23 cellular contexts compared by ENCODE assay signal in the genomic region with DNA sequence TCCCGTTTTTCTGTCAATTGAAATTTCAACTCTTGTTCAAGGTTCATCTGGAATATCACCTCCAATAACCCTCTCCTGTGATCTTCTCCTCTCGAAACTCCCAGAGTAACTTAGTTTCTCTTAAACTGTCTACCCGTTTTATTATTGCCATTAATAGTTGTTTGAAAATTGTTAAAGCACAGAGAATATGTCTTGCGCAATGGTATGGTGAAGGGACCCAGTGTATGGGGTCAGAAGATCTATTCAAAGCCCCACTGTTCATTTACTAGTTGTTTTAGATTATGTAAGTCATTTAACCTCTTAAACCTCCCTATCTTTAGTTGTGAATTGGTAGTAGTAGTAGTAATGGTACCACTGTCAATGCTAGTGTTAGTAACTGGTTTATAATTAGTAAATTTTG. TPM values are rescaled to one million over a fixed set of nuclear protein-coding genes. Genes with fewer than 3 reads are reported as not detected.
A peak's percentile ranks its signal among the peaks of the same experiment; 100 is the strongest.
DNase-seq lines count a peak whose midpoint lies in the region; ATAC-seq, FAIRE-seq and TF ChIP-seq lines count a peak whose summit lies in the region.
"Had no signal": no experiment of that assay in that cellular context is flagged by ENCODE, and none has a peak within 500 bp of the region (broad histone marks: within the 10 kb centered on the region; RNA-seq: fewer than 3 reads in every experiment).

No MANE protein-coding gene starts in this region.

- FAIRE-seq in A549 (lab: Jason Lieb, UNC), result no peak
- no peak for FAIRE-seq in H1 (lab: Jason Lieb, UNC)
- FAIRE-seq: A204.1, D721Med, G401.6, GM12891, GM18507 had no signal

- H3K27me3 Mint-ChIP-seq in GM23338 (ENCODE audit: insufficient read depth, low read depth, poor library complexity), result peaks cover 2% of the 10 kb centered on the region
- H3K27me3 Mint-ChIP-seq: B cell; CD4-positive, alpha-beta T cell had no signal

- H3K4me1 ChIP-seq in A549 (peaks cover 21% of the 10 kb centered on the region), GM23338 (ENCODE audit: insufficient read depth) (peaks cover 18% of the 10 kb centered on the region), H1 (replicated peaks in 1 of 4; ENCODE audit: control insufficient read depth in 3 of 4, insufficient read depth in 4 of 4, low read length in 3 of 4) (peaks cover 0 to 6% (median 2%) of the 10 kb centered on the region in 4 experiments; a peak in 2 of 7 replicates)

- in situ Hi-C loops in brain microvascular endothelial cell (cut with HindIII; ENCODE audit: low pct_ligation_motif_present, low sequenced_read_pairs), result no loop called here

- H3K56ac ChIP-seq in H1 (replicated peaks; ENCODE audit: insufficient read length, low read depth, low read length), result no peak overlapping the region

- H4K20me1 ChIP-seq in GM23338 (replicated peaks; ENCODE audit: insufficient read depth) (no peaks in the 10 kb centered on the region), H1 (replicated peaks in 1 of 2; ENCODE audit: control insufficient read depth in 1 of 2, insufficient read depth in 2 of 2, low read length in 2 of 2) (no peaks in the 10 kb centered on the region)
- H4K20me1 ChIP-seq: BLaER1 treated with 17β-estradiol and CSF1 and Interleukin-3, amounts not matched to agents 10 nM and 100 nM had no signal

- H2BK15ac ChIP-seq in H1 (ENCODE audit: low read length), result no peak overlapping the region

- H3K14ac ChIP-seq in H1 (ENCODE audit: insufficient read length), result no peak overlapping the region

- no peak overlapping the region for H2BK20ac ChIP-seq in H1 (ENCODE audit: low read length)

- H3K4me3 Mint-ChIP-seq in GM23338, result no peak overlapping the region
- H3K4me3 Mint-ChIP-seq: B cell; CD4-positive, alpha-beta T cell; CD8-positive, alpha-beta T cell had no signal

- H3K9me2 ChIP-seq in GM23338 (ENCODE audit: insufficient read depth), result peaks cover 4% of the 10 kb centered on the region

- H3K4me2 ChIP-seq in A549 (no peak overlapping the region), GM23338 (no peak overlapping the region), H1 (ENCODE audit: insufficient read depth in 1 of 2, low read depth in 2 of 2, low read length in 2 of 2) (no peak overlapping the region)
- H3K4me2 ChIP-seq: BLaER1 treated with 17β-estradiol and CSF1 and Interleukin-3, amounts not matched to agents 10 nM and 100 nM had no signal

- CTCF ChIA-PET in A549 (lab: Yijun Ruan, JAX), result no interaction called here
- CTCF ChIA-PET in H1 (lab: Charles Lee; ENCODE audit: partially characterized antibody), result interaction anchor here (0.9 to 1.3 kb wide), 2 partner anchors 22 to 121 kb away, joined by 3 read pairs; no protein-coding TSS in a partner anchor

- ATAC-seq in A549, result no peak
- ATAC-seq in GM23338, result no peak
- ATAC-seq in GM18502 (IDR thresholded peaks at IDR 0.05; ENCODE audit: poor library complexity, unreplicated experiment), result no peak
- ATAC-seq: CD8-positive, alpha-beta T cell had no signal

- H2AK5ac ChIP-seq in H1 (ENCODE audit: low read depth, low read length), result no peak overlapping the region

- H3K9me3 Mint-ChIP-seq in GM23338, result no peaks in the 10 kb centered on the region; the same call in 2 of the 3 replicates
- H3K9me3 Mint-ChIP-seq: CD4-positive, alpha-beta T cell; CD8-positive, alpha-beta T cell had no signal

- no peak overlapping the region for H3K27ac ChIP-seq in A549
- no peak overlapping the region for H3K27ac ChIP-seq in GM23338 (ENCODE audit: low read depth)
- H3K27ac ChIP-seq in H1 (ENCODE audit: low read depth, low read length), result no peak overlapping the region
- no peak overlapping the region for H3K27ac ChIP-seq in brain microvascular endothelial cell
- H3K27ac ChIP-seq: BLaER1 treated with 17β-estradiol and CSF1 and Interleukin-3, amounts not matched to agents 10 nM and 100 nM; C4-2B had no signal

- no peaks in the 10 kb centered on the region; the same call in 1 of the 2 replicates for H3K23me2 ChIP-seq in H1 (ENCODE audit: low read depth, low read length)

- no peaks in the 10 kb centered on the region for H3K36me3 Mint-ChIP-seq in GM23338 (ENCODE audit: low read depth)
- H3K36me3 Mint-ChIP-seq: CD8-positive, alpha-beta T cell had no signal

- no peak for TF ChIP-seq CTCF in A549 (IDR thresholded peaks at IDR 0.05)
- no peak for TF ChIP-seq CTCF in GM23338 (conservative IDR thresholded peaks at IDR 0.05; ENCODE audit: low read depth in 2 of 2)
- no peak for TF ChIP-seq CTCF in H1 (IDR thresholded peaks at IDR 0.05; ENCODE audit: control extremely low read depth in 1 of 3, insufficient read depth in 1 of 3, low read depth in 1 of 3, low read length in 3 of 3)
- no peak for TF ChIP-seq CTCF in brain microvascular endothelial cell (IDR thresholded peaks at IDR 0.05; ENCODE audit: low read depth, low read length, missing control alignments)

- H3K36me3 ChIP-seq in GM23338 (ENCODE audit: insufficient read depth), result no peaks in the 10 kb centered on the region
- H3K36me3 ChIP-seq in H1 (ENCODE audit: control insufficient read depth in 2 of 4, insufficient read depth in 4 of 4, low read length in 3 of 4), result no peaks in the 10 kb centered on the region
- H3K36me3 ChIP-seq in brain microvascular endothelial cell (replicated peaks), result no peaks in the 10 kb centered on the region
- H3K36me3 ChIP-seq: BLaER1 treated with 17β-estradiol and CSF1 and Interleukin-3, amounts not matched to agents 10 nM and 100 nM had no signal

- H3K18ac ChIP-seq in H1 (ENCODE audit: extremely low read depth, low read length), result no peak overlapping the region

- H3K27me3 ChIP-seq in GM23338 (ENCODE audit: insufficient read depth), result no peaks in the 10 kb centered on the region
- H3K27me3 ChIP-seq in H1 (replicated peaks in 1 of 4; ENCODE audit: control insufficient read depth in 3 of 4, extremely low read depth in 1 of 4, insufficient read depth in 3 of 4, low read length in 3 of 4), result no peaks in the 10 kb centered on the region
- no peaks in the 10 kb centered on the region for H3K27me3 ChIP-seq in brain microvascular endothelial cell (replicated peaks)
- H3K27me3 ChIP-seq: BLaER1 treated with 17β-estradiol and CSF1 and Interleukin-3, amounts not matched to agents 10 nM and 100 nM had no signal

- TF ChIP-seq POLR2A in A549 (IDR thresholded peaks at IDR 0.05; ENCODE audit: low read length) (no peak), H1 (IDR thresholded peaks at IDR 0.05; ENCODE audit: control extremely low read depth in 1 of 2, low read depth in 2 of 2, low read length in 2 of 2) (no peak)

- H4K8ac ChIP-seq in H1 (ENCODE audit: extremely low read depth, insufficient read depth, low read length), result no peak overlapping the region

- no peaks in the 10 kb centered on the region for H3K79me1 ChIP-seq in H1 (ENCODE audit: low read depth, low read length)

- peaks cover 11% of the 10 kb centered on the region for H3K4me1 Mint-ChIP-seq in GM23338

- no peaks in the 10 kb centered on the region for H3K79me2 ChIP-seq in GM23338 (replicated peaks; ENCODE audit: insufficient read depth)
- no peaks in the 10 kb centered on the region for H3K79me2 ChIP-seq in H1 (ENCODE audit: control insufficient read depth in 1 of 2, insufficient read depth in 2 of 2, low read length in 2 of 2)

- H3K4ac ChIP-seq in H1 (replicated peaks; ENCODE audit: insufficient read length, low read depth, low read length), result no peak overlapping the region

- TF ChIP-seq RAD21 in A549 (conservative IDR thresholded peaks at IDR 0.05 in 1 of 2, IDR thresholded peaks at IDR 0.05 in 1 of 2), result no peak
- TF ChIP-seq RAD21 in Ishikawa (IDR thresholded peaks at IDR 0.05; ENCODE audit: low read depth), result no peak
- TF ChIP-seq RAD21 in H1 (IDR thresholded peaks at IDR 0.05 in 1 of 2, conservative IDR thresholded peaks at IDR 0.05 in 1 of 2; ENCODE audit: low read depth in 2 of 2, low read length in 2 of 2), result no peak

- no peak overlapping the region for H2BK5ac ChIP-seq in H1 (ENCODE audit: low read depth, low read length)

- peak overlapping the region; percentile 8 for H4K91ac ChIP-seq in H1 (replicated peaks; ENCODE audit: insufficient read length, low read length)

- no peak overlapping the region for H2BK12ac ChIP-seq in H1 (ENCODE audit: low read depth, low read length)

- no peak overlapping the region for H4K5ac ChIP-seq in H1 (ENCODE audit: insufficient read length, low read depth, low read length)

- no peaks in the 10 kb centered on the region for H3K9me3 ChIP-seq in A549
- no peaks in the 10 kb centered on the region for H3K9me3 ChIP-seq in H1 (ENCODE audit: insufficient read depth in 2 of 2, low read depth in 1 of 2, low read length in 1 of 2)
- H3K9me3 ChIP-seq: Caco-2 had no signal

- POLR2A ChIA-PET in A549 (lab: Yijun Ruan, JAX) (no interaction called here), H1 (lab: Charles Lee; ENCODE audit: partially characterized antibody) (no interaction called here)

- no peak overlapping the region for H2BK120ac ChIP-seq in H1 (replicated peaks; ENCODE audit: low read depth, low read length)

- H3K4me3 ChIP-seq in A549, result no peak overlapping the region
- no peak overlapping the region for H3K4me3 ChIP-seq in GM23338
- no peak overlapping the region for H3K4me3 ChIP-seq in H1 (ENCODE audit: extremely low read depth in 1 of 4, insufficient read depth in 2 of 4, low read depth in 3 of 4, low read length in 4 of 4)
- no peak overlapping the region for H3K4me3 ChIP-seq in brain microvascular endothelial cell (ENCODE audit: low read depth, low read length)
- H3K4me3 ChIP-seq: BLaER1 treated with 17β-estradiol and CSF1 and Interleukin-3, amounts not matched to agents 10 nM and 100 nM had no signal

- no peak overlapping the region for H3K23ac ChIP-seq in H1 (ENCODE audit: insufficient read length)

- 54% methylated on average over 4 of the region's 4 CpGs for WGBS in A549 (ENCODE audit: missing lambda C conversion rate)
- WGBS in H1 (ENCODE audit: extremely low coverage in 1 of 2, insufficient coverage in 1 of 2, insufficient read length in 1 of 2, insufficient replicate concordance in 2 of 2, low coverage in 1 of 2, low lambda C conversion rate in 2 of 2, missing lambda C conversion rate in 1 of 2), 2 experiments, result 86% methylated on average over 4 of the region's 4 CpGs; no CpG with 5 or more reads in 1 of the 2 experiments

- H2AFZ ChIP-seq in GM23338, result peak overlapping the region; percentile 16; the same call in 1 of the 2 replicates
- no peak overlapping the region for H2AFZ ChIP-seq in H1 (ENCODE audit: low read length)

- DNase-seq in A549 (ENCODE audit: low read depth in 1 of 2, low spot score in 1 of 2) (no peak), GM23338 (ENCODE audit: low spot score) (no peak), H1 (ENCODE audit: low read depth in 1 of 2, low spot score in 2 of 2) (no peak), brain microvascular endothelial cell (no peak)
- no peak for DNase-seq in activated CD4-positive, alpha-beta T cell treated with anti-CD3 and anti-CD28 coated beads for 48 hours
- DNase-seq: 8988T; AML-193; Caco-2; Calu3; CD4-positive, alpha-beta T cell; CD8-positive, alpha-beta T cell; DMS79 treated with DMSO at 0.1 percent for 48 hours; GF-D8 had no signal

- no peak for TF ChIP-seq EP300 in A549 (IDR thresholded peaks at IDR 0.05)
- no peak for TF ChIP-seq EP300 in Ishikawa (IDR thresholded peaks at IDR 0.05; ENCODE audit: borderline replicate concordance)
- no peak for TF ChIP-seq EP300 in H1 (IDR thresholded peaks at IDR 0.05; ENCODE audit: borderline replicate concordance in 1 of 2, low read depth in 2 of 2, low read length in 2 of 2)

- no peaks in the 10 kb centered on the region for H3F3A ChIP-seq in GM23338 (replicated peaks; ENCODE audit: low read depth)

- H3K27ac Mint-ChIP-seq in GM23338, result no peak overlapping the region
- H3K27ac Mint-ChIP-seq: B cell; CD4-positive, alpha-beta T cell; CD8-positive, alpha-beta T cell had no signal

- H3K9ac ChIP-seq in H1 (replicated peaks in 1 of 4; ENCODE audit: extremely low read depth in 1 of 4, low read depth in 3 of 4, low read length in 3 of 4), result no peak overlapping the region
- H3K9ac ChIP-seq: BLaER1 treated with 17β-estradiol and CSF1 and Interleukin-3, amounts not matched to agents 10 nM and 100 nM had no signal

RNA-seq across cellular contexts. Expression of gene TAB2, which starts 6.2 kb away (rescaled TPM):
- polyA plus RNA-seq in A549 (2011; rRNA removed), result 49.0 and 49.6 TPM in 2 replicates
- 10.7 and 13.9 TPM in 2 replicates for polyA plus RNA-seq in A549 (2012; cell fraction: cytosol; rRNA removed)
- polyA plus RNA-seq in A549 (2012; cell fraction: nucleus; rRNA removed), result 3.6 and 5.0 TPM in 2 replicates
- polyA plus RNA-seq in A549 (2017; fragmentation: RNase III; extraction: RNeasy Plus Mini Kit Qiagen cat#74134 plus additional on column Dnase treatment), result 23.0 to 25.0 TPM (median 23.1 TPM) in 3 replicates
- 30.8 and 31.9 TPM in 2 replicates for polyA minus RNA-seq in A549 (2011; rRNA and poly(A)+ RNA removed)
- total RNA-seq in GM23338 (2014; rRNA removed; shearing (Covaris generic)), result 59.2 and 65.5 TPM in 2 replicates
- 19.8 and 21.7 TPM in 2 replicates for polyA plus RNA-seq in GM23338 (2016; fragmentation: Nextera tagmentation; extraction: Ambion mirVana)
- total RNA-seq in H1 (2021; fragmentation: NEBNext Ultra II Directional; extraction: Animal tissue kit (Norgen Biotek cat#: 25700)), result 57.4 and 63.0 TPM in 2 replicates
- polyA plus RNA-seq in H1 (2011; rRNA removed), result 26.2 and 40.4 TPM in 2 replicates
- 30.0 TPM for polyA plus RNA-seq in H1 (2011; cell fraction: cytosol; rRNA removed)
- 44.3 TPM for polyA plus RNA-seq in H1 (2011; cell fraction: nucleus; rRNA removed)
- polyA plus RNA-seq in H1 (2012, experiment 1 of 2), result 24.6 to 44.7 TPM (median 30.9 TPM) in 4 replicates
- polyA plus RNA-seq in H1 (2012, experiment 2 of 2), result 3.0 TPM
- 59.2 TPM for polyA plus RNA-seq in H1 (2013, experiment 1 of 2)
- 55.5 TPM for polyA plus RNA-seq in H1 (2013, experiment 2 of 2)
- 77.7 and 90.1 TPM in 2 replicates for polyA minus RNA-seq in H1 (2011; rRNA and poly(A)+ RNA removed)
- polyA minus RNA-seq in H1 (2011; cell fraction: cytosol; rRNA and poly(A)+ RNA removed), result 39.0 TPM
- 109 TPM for polyA minus RNA-seq in H1 (2011; cell fraction: nucleus; rRNA and poly(A)+ RNA removed)

Comparison
In these comparisons a context has a peak if more than half of its experiments do, and no peak if none do; other contexts are left out.
1. Of the 18 proteins assayed by ChIP-seq in both H1 and A549: peak only in H1: none; only in A549: none; in both: CEBPB; in neither: 17.